8 cellular contexts compared by ENCODE assay signal in genomic region chr11:44566952-44567875, GRCh38. TPM values are rescaled to one million over a fixed set of nuclear protein-coding genes. Genes with fewer than 3 reads are reported as not detected.
DNase-seq lines count a peak whose midpoint lies in the region; ATAC-seq and TF ChIP-seq lines count a peak whose summit lies in the region.
"Had no signal": no experiment of that assay in that cellular context is flagged by ENCODE, and none has a peak within 500 bp of the region (broad histone marks: within the 10 kb centered on the region; RNA-seq: fewer than 3 reads in every experiment).

No MANE protein-coding gene starts in this region.

- no peak overlapping the region for H3T11ph ChIP-seq in H9 (ENCODE audit: low read length)

- H3K4me3 Mint-ChIP-seq in H9 = peak overlapping the region in 1 of 2 experiments; percentile 75; a peak in 2 of 5 replicates
- H3K4me3 Mint-ChIP-seq in activated CD4-positive, alpha-beta T cell treated with anti-CD3 and anti-CD28 coated beads, Interleukin-2, amount 10 ng/mL, durations not matched to agents 24 days and 14 days = peak overlapping the region; percentile 90
- peak overlapping the region; percentile 84 to 94 for H3K4me3 Mint-ChIP-seq in stimulated activated naive B cell treated with anti-CD40 and anti-IgM and Interleukin-4, amounts not matched to agents 10 μg/mL and 1 μg/mL and 100 μg/mL, for 72 hours

- H2BK12ac ChIP-seq in H9 (ENCODE audit: insufficient read length, low read depth, low read length) = no peak overlapping the region

- no peak overlapping the region for H2BK5ac ChIP-seq in H9 (ENCODE audit: insufficient read length, low read length)

- no peaks in the 10 kb centered on the region; the same call in 1 of the 2 replicates for H3K4me1 ChIP-seq in H9 (ENCODE audit: insufficient read depth, low read length)

- H3K79me1 ChIP-seq in H9 (ENCODE audit: insufficient read depth, low read depth, low read length, poor library complexity, severe bottlenecking) = no peaks in the 10 kb centered on the region

- peaks cover 9% of the 10 kb centered on the region for H3K23me2 ChIP-seq in H9 (ENCODE audit: insufficient read length, low read depth, low read length, poor library complexity, severe bottlenecking)

- no peak overlapping the region for H2BK20ac ChIP-seq in H9 (ENCODE audit: low read depth, low read length, poor library complexity, severe bottlenecking)

- H2BK15ac ChIP-seq in H9 (ENCODE audit: low read depth, low read length) = no peak overlapping the region

- no peak overlapping the region for H3K27ac ChIP-seq in H9 (ENCODE audit: insufficient read length, low read depth, low read length)

- peaks cover 42% of the 10 kb centered on the region for H3K27me3 Mint-ChIP-seq in H9 (ENCODE audit: low read depth)
- no peaks in the 10 kb centered on the region for H3K27me3 Mint-ChIP-seq in activated CD4-positive, alpha-beta T cell treated with anti-CD3 and anti-CD28 coated beads, Interleukin-2, amount 10 ng/mL, durations not matched to agents 24 days and 14 days
- H3K27me3 Mint-ChIP-seq in stimulated activated naive B cell treated with anti-CD40 and anti-IgM and Interleukin-4, amounts not matched to agents 10 μg/mL and 1 μg/mL and 100 μg/mL, for 72 hours = no peaks in the 10 kb centered on the region

- no CpG with 5 or more reads among the region's 11 CpGs for WGBS in H9 (ENCODE audit: extremely low coverage, insufficient read length, low lambda C conversion rate)

- no peak overlapping the region for H2AFZ ChIP-seq in H9 (ENCODE audit: low read length)

- peak overlapping the region in 1 of 3 experiments; percentile 29; a peak in 2 of 7 replicates for H3K27ac Mint-ChIP-seq in H9
- H3K27ac Mint-ChIP-seq in activated CD4-positive, alpha-beta T cell treated with anti-CD3 and anti-CD28 coated beads, Interleukin-2, amount 10 ng/mL, durations not matched to agents 24 days and 14 days = peak overlapping the region; percentile 88
- peak overlapping the region; percentile 88 for H3K27ac Mint-ChIP-seq in stimulated activated naive B cell treated with anti-CD40 and anti-IgM and Interleukin-4, amounts not matched to agents 10 μg/mL and 1 μg/mL and 100 μg/mL, for 72 hours

- TF ChIP-seq CTCF in H9 (conservative IDR thresholded peaks at IDR 0.05) = peak; percentile 21; the same call in 1 of the 3 replicates

- no peak overlapping the region for H3K18ac ChIP-seq in H9 (ENCODE audit: insufficient read length, low read depth, low read length)

- H3K9me3 ChIP-seq in H9 (ENCODE audit: control insufficient read depth, low read depth, low read length) = no peaks in the 10 kb centered on the region

- H4K5ac ChIP-seq in H9 (ENCODE audit: insufficient read length, low read depth, low read length) = no peak overlapping the region

- H3K9me3 Mint-ChIP-seq in H9 = no peaks in the 10 kb centered on the region; a peak in 1 of 5 replicates
- no peaks in the 10 kb centered on the region for H3K9me3 Mint-ChIP-seq in activated CD4-positive, alpha-beta T cell treated with anti-CD3 and anti-CD28 coated beads, Interleukin-2, amount 10 ng/mL, durations not matched to agents 24 days and 14 days
- H3K9me3 Mint-ChIP-seq in stimulated activated naive B cell treated with anti-CD40 and anti-IgM and Interleukin-4, amounts not matched to agents 10 μg/mL and 1 μg/mL and 100 μg/mL, for 72 hours = peaks cover 0 to 4% of the 10 kb centered on the region in 2 donors

- H2BK120ac ChIP-seq in H9 (ENCODE audit: low read depth, low read length, poor library complexity, severe bottlenecking) = no peak overlapping the region

- no peak overlapping the region for H3K4me2 ChIP-seq in H9 (ENCODE audit: insufficient read depth, insufficient read length, low read length)

- peaks cover 2% of the 10 kb centered on the region; the same call in 1 of the 2 replicates for H3K27me3 ChIP-seq in H9 (ENCODE audit: insufficient read depth, low read length)

- no peak for DNase-seq in H9
- DNase-seq in activated CD4-positive, alpha-beta T cell treated with anti-CD3 and anti-CD28 coated beads, Interleukin-2, amount 10 ng/mL, durations not matched to agents 24 days and 14 days = peak; percentile 78
- DNase-seq in erythroblast (lab: John Stamatoyannopoulos, UW) = no peak
- no peak for DNase-seq in stimulated activated naive B cell treated with anti-CD40 and anti-IgM and Interleukin-4, amounts not matched to agents 10 μg/mL and 1 μg/mL and 100 μg/mL, for 72 hours
- no peak for DNase-seq in mucosa of gallbladder (ENCODE audit: low spot score)
- DNase-seq: KG1 had no signal

- H3K4me1 Mint-ChIP-seq in H9 = peaks cover 42 to 43% of the 10 kb centered on the region in 2 experiments
- H3K4me1 Mint-ChIP-seq in activated CD4-positive, alpha-beta T cell treated with anti-CD3 and anti-CD28 coated beads, Interleukin-2, amount 10 ng/mL, durations not matched to agents 24 days and 14 days = peaks cover 57% of the 10 kb centered on the region
- H3K4me1 Mint-ChIP-seq in stimulated activated naive B cell treated with anti-CD40 and anti-IgM and Interleukin-4, amounts not matched to agents 10 μg/mL and 1 μg/mL and 100 μg/mL, for 72 hours = peaks cover 58 to 84% of the 10 kb centered on the region in 2 donors

- H3K23ac ChIP-seq in H9 (ENCODE audit: insufficient read length, low read depth, low read length) = no peak overlapping the region

- no peak overlapping the region for H3K14ac ChIP-seq in H9 (ENCODE audit: insufficient read depth, low read length)

- H4K8ac ChIP-seq in H9 (replicated peaks; ENCODE audit: insufficient read length, low read depth, low read length) = no peak overlapping the region

- intact Hi-C loops in activated CD4-positive, alpha-beta T cell treated with anti-CD3 and anti-CD28 coated beads, Interleukin-2, amount 10 ng/mL, durations not matched to agents 24 days and 14 days (cut with micrococcal nuclease) = loop anchor here (5.0 to 10.0 kb wide), 4 partner anchors 160 to 1558 kb away; partner anchors contain the start of genes CRY2, PHF21A, SLC35C1 and TSPAN18

- peak; percentile 29 for TF ChIP-seq POLR2A in erythroblast (IDR thresholded peaks at IDR 0.05; ENCODE audit: low read length)

- H3K56ac ChIP-seq in H9 (ENCODE audit: insufficient read length, low read depth, low read length) = no peak overlapping the region

- ATAC-seq in stimulated activated naive B cell treated with anti-CD40 and anti-IgM and Interleukin-4, amounts not matched to agents 10 μg/mL and 1 μg/mL and 100 μg/mL, for 72 hours (replicated peaks) = no peak
- no peak for ATAC-seq in HG02884 (IDR thresholded peaks at IDR 0.05; ENCODE audit: unreplicated experiment)
- no peak for ATAC-seq in GM21576 (IDR thresholded peaks at IDR 0.05; ENCODE audit: unreplicated experiment)

- H2AK5ac ChIP-seq in H9 (ENCODE audit: insufficient read length, low read length) = no peak overlapping the region

- no peak overlapping the region for H3K4ac ChIP-seq in H9 (ENCODE audit: low read depth, low read length)

- no peak overlapping the region for H4K91ac ChIP-seq in H9 (ENCODE audit: insufficient read length, low read depth, low read length)

- H3K9ac ChIP-seq in H9 (ENCODE audit: extremely low read depth, insufficient read length, low read length) = no peak overlapping the region

- no peaks in the 10 kb centered on the region; a peak in 1 of 7 replicates for H3K36me3 Mint-ChIP-seq in H9 (ENCODE audit: insufficient read depth in 1 of 3, low read depth in 3 of 3)
- H3K36me3 Mint-ChIP-seq in activated CD4-positive, alpha-beta T cell treated with anti-CD3 and anti-CD28 coated beads, Interleukin-2, amount 10 ng/mL, durations not matched to agents 24 days and 14 days (ENCODE audit: low read depth) = peaks cover 56% of the 10 kb centered on the region
- H3K36me3 Mint-ChIP-seq in stimulated activated naive B cell treated with anti-CD40 and anti-IgM and Interleukin-4, amounts not matched to agents 10 μg/mL and 1 μg/mL and 100 μg/mL, for 72 hours = peaks cover 28 to 44% of the 10 kb centered on the region in 2 donors

- H3K79me2 ChIP-seq in H9 (ENCODE audit: insufficient read depth, low read length) = no peaks in the 10 kb centered on the region

- H4K20me1 ChIP-seq in H9 (ENCODE audit: control insufficient read depth, insufficient read depth, insufficient read length) = no peaks in the 10 kb centered on the region

RNA-seq across cellular contexts. Expression of gene CD82, which starts 1.8 kb away (rescaled TPM):
- total RNA-seq in H9 (2021) (4.5 and 5.9 TPM in 2 replicates), mucosa of gallbladder (152 TPM)
- 448 and 469 TPM in 2 replicates for total RNA-seq in activated CD4-positive, alpha-beta T cell treated with anti-CD3 and anti-CD28 coated beads, Interleukin-2, amount 10 ng/mL, durations not matched to agents 24 days and 14 days

Comparison
In these comparisons a context has a peak if more than half of its experiments do, and no peak if none do; other contexts are left out.
1. RNA of gene CD82, which starts 1.8 kb away (total RNA-seq): 448 to 469 TPM in activated CD4-positive, alpha-beta T cell treated with anti-CD3 and anti-CD28 coated beads, Interleukin-2, amount 10 ng/mL, durations not matched to agents 24 days and 14 days and 152 TPM in mucosa of gallbladder (single experiment); 4.5 to 5.9 TPM in H9; every median in the first group is over 10 times any median in the second.